ENCODE assay signal across 1 cellular context in genomic region chr9:77021928-77022782, GRCh38.
TF ChIP-seq lines count a peak whose summit lies in the region.

No MANE protein-coding gene starts in this region.

TF ChIP-seq in HepG2, 621 proteins besides CTCF, POLR2A, EP300 and RAD21 (continued from another document):
- TF ChIP-seq ARID4A (CRISPR knock-in tag; IDR thresholded peaks at IDR 0.05; ENCODE audit: borderline replicate concordance) (no peak), UBTF (CRISPR knock-in tag; IDR thresholded peaks at IDR 0.05) (no peak), ZNF329 (CRISPR knock-in tag; IDR thresholded peaks at IDR 0.05; ENCODE audit: low read depth) (no peak)
TF ChIP-seq in HepG2: peak in this region for 0.
